In the genomic region with DNA sequence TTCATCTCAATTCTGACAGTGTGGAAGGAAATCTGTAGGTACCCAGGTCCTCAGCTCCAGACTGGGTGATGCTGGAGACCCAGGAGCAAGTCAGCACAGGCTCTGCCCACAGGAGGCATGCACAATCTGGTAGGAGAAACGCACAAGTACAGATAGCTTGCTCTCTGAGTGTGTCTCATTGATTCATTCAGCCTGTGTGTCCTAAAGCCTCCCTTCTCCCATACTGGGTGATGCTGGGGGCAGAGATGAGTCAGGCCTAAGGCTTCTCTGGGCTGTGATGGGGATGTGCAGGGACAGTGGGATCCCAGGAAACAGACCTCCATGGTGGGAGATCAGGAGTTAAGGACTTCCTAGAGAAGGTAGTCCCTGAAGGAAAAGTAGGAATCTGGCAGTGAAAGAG, we compare ENCODE assay signal across 28 cellular contexts. TPM values are rescaled to one million over a fixed set of nuclear protein-coding genes. Genes with fewer than 3 reads are reported as not detected.
DNase-seq lines count a peak whose midpoint lies in the region; ATAC-seq and TF ChIP-seq lines count a peak whose summit lies in the region.
"Had no signal": no experiment of that assay in that cellular context is flagged by ENCODE, and none has a peak within 500 bp of the region (broad histone marks: within the 10 kb centered on the region; RNA-seq: fewer than 3 reads in every experiment).

No MANE protein-coding gene starts in this region.

- no peak overlapping the region for H3K4me3 ChIP-seq in heart right ventricle
- H3K4me3 ChIP-seq: colonic mucosa, esophagus muscularis mucosa, gastrocnemius medialis, ovary, SJCRH30, smooth muscle cell, transverse colon had no signal

- H3K4me3 Mint-ChIP-seq in activated naive CD4-positive, alpha-beta T cell treated with anti-CD3 and anti-CD28 coated beads, Interleukin-2, amount 50 U/mL, for 24 hours: no peak overlapping the region
- no peak overlapping the region for H3K4me3 Mint-ChIP-seq in T-helper 17 cell
- H3K4me3 Mint-ChIP-seq in stimulated activated effector memory CD8-positive, alpha-beta T cell treated with anti-CD3 and anti-CD28 coated beads, Interleukin-12 subunit alpha, Interleukin-12 subunit beta, amount 100 ng/mL, for 72 hours: no peak overlapping the region
- H3K4me3 Mint-ChIP-seq: activated naive CD4-positive, alpha-beta T cell treated with anti-CD3 and anti-CD28 coated beads for 36 hours; H9; natural killer cell had no signal

- H3K4me1 Mint-ChIP-seq in activated naive CD4-positive, alpha-beta T cell treated with anti-CD3 and anti-CD28 coated beads, Interleukin-2, amount 50 U/mL, for 24 hours: peaks cover 37% of the 10 kb centered on the region
- peaks cover 17% of the 10 kb centered on the region for H3K4me1 Mint-ChIP-seq in T-helper 17 cell
- H3K4me1 Mint-ChIP-seq in stimulated activated effector memory CD8-positive, alpha-beta T cell treated with anti-CD3 and anti-CD28 coated beads, Interleukin-12 subunit alpha, Interleukin-12 subunit beta, amount 100 ng/mL, for 72 hours: peaks cover 43% of the 10 kb centered on the region

- 86 to 98% methylated on average over 1 of the region's 1 CpG for WGBS in heart right ventricle, 2 donors

- no peak for DNase-seq in activated naive CD4-positive, alpha-beta T cell treated with Interleukin-2 at 50 U/mL for 16 hours
- DNase-seq in T-helper 17 cell: no peak
- DNase-seq in foreskin keratinocyte: peak; percentile 63 to 84
- no peak for DNase-seq in stimulated activated effector memory CD8-positive, alpha-beta T cell treated with anti-CD3 and anti-CD28 coated beads, Interleukin-12 subunit alpha, Interleukin-12 subunit beta, amount 100 ng/mL, for 72 hours (ENCODE audit: low spot score in 2 of 2)
- no peak for DNase-seq in heart right ventricle
- DNase-seq in germinal center (ENCODE audit: low spot score): no peak
- DNase-seq: activated naive CD4-positive, alpha-beta T cell treated with anti-CD3 and anti-CD28 coated beads for 36 hours; activated T-cell treated with anti-CD3 and anti-CD28 coated beads, Interleukin-2, amount 50 U/mL, for 1 hour; colonic mucosa; effector memory CD4-positive, alpha-beta T cell; gastrocnemius medialis; GDM1; H9; hypothalamus; islet precursor cell; KBM-7; natural killer cell; NCI-H1105 treated with DMSO at 0.1 percent for 48 hours; NCI-H1930; NCI-H526 treated with DMSO at 0.1 percent for 48 hours; ovary; SJCRH30; transverse colon had no signal

- intact Hi-C loops in heart right ventricle (cut with DNase I): no loop called here

- no peaks in the 10 kb centered on the region for H3K9me3 Mint-ChIP-seq in activated naive CD4-positive, alpha-beta T cell treated with anti-CD3 and anti-CD28 coated beads, Interleukin-2, amount 50 U/mL, for 24 hours
- H3K9me3 Mint-ChIP-seq in stimulated activated effector memory CD8-positive, alpha-beta T cell treated with anti-CD3 and anti-CD28 coated beads, Interleukin-12 subunit alpha, Interleukin-12 subunit beta, amount 100 ng/mL, for 72 hours: no peaks in the 10 kb centered on the region
- H3K9me3 Mint-ChIP-seq: activated naive CD4-positive, alpha-beta T cell treated with anti-CD3 and anti-CD28 coated beads for 36 hours; H9; natural killer cell had no signal

- H3K9me3 ChIP-seq in T-helper 17 cell (ENCODE audit: control insufficient read depth, low read length, poor library complexity, severe bottlenecking): no peaks in the 10 kb centered on the region
- no peaks in the 10 kb centered on the region for H3K9me3 ChIP-seq in heart right ventricle
- H3K9me3 ChIP-seq: colonic mucosa, esophagus muscularis mucosa, gastrocnemius medialis, ovary, SJCRH30, transverse colon had no signal

- H3K36me3 ChIP-seq in heart right ventricle: peaks cover 0 to 87% (median 45%) of the 10 kb centered on the region in 9 donors
- H3K36me3 ChIP-seq: ovary had no signal

- H3K4me1 ChIP-seq in foreskin keratinocyte (no peaks in the 10 kb centered on the region), heart right ventricle (peaks cover 0 to 9% (median 5%) of the 10 kb centered on the region in 9 donors)
- H3K4me1 ChIP-seq: gastrocnemius medialis had no signal

- TF ChIP-seq CTCF in foreskin keratinocyte (conservative IDR thresholded peaks at IDR 0.05): no peak
- TF ChIP-seq CTCF in heart right ventricle (IDR thresholded peaks at IDR 0.05): no peak

- H3K27ac Mint-ChIP-seq in activated naive CD4-positive, alpha-beta T cell treated with anti-CD3 and anti-CD28 coated beads, Interleukin-2, amount 50 U/mL, for 24 hours: peak overlapping the region; percentile 75
- peak overlapping the region; percentile 49 for H3K27ac Mint-ChIP-seq in T-helper 17 cell
- H3K27ac Mint-ChIP-seq in stimulated activated effector memory CD8-positive, alpha-beta T cell treated with anti-CD3 and anti-CD28 coated beads, Interleukin-12 subunit alpha, Interleukin-12 subunit beta, amount 100 ng/mL, for 72 hours: peak overlapping the region; percentile 77
- H3K27ac Mint-ChIP-seq: activated naive CD4-positive, alpha-beta T cell treated with anti-CD3 and anti-CD28 coated beads for 36 hours; H9 had no signal

- peaks cover 8% of the 10 kb centered on the region for H3K36me3 Mint-ChIP-seq in activated naive CD4-positive, alpha-beta T cell treated with anti-CD3 and anti-CD28 coated beads, Interleukin-2, amount 50 U/mL, for 24 hours
- H3K36me3 Mint-ChIP-seq in T-helper 17 cell (ENCODE audit: low read depth): peaks cover 6% of the 10 kb centered on the region
- H3K36me3 Mint-ChIP-seq in stimulated activated effector memory CD8-positive, alpha-beta T cell treated with anti-CD3 and anti-CD28 coated beads, Interleukin-12 subunit alpha, Interleukin-12 subunit beta, amount 100 ng/mL, for 72 hours: peaks cover 93% of the 10 kb centered on the region
- H3K36me3 Mint-ChIP-seq: natural killer cell had no signal

- H3K27me3 ChIP-seq in foreskin keratinocyte: no peaks in the 10 kb centered on the region
- no peaks in the 10 kb centered on the region for H3K27me3 ChIP-seq in heart right ventricle
- H3K27me3 ChIP-seq: colonic mucosa, esophagus muscularis mucosa, gastrocnemius medialis, ovary, SJCRH30, transverse colon had no signal

- no peak overlapping the region for H3K27ac ChIP-seq in foreskin keratinocyte
- no peak overlapping the region for H3K27ac ChIP-seq in heart right ventricle
- H3K27ac ChIP-seq: colonic mucosa, esophagus muscularis mucosa, gastrocnemius medialis, ovary, SJCRH30, transverse colon had no signal

- ATAC-seq in T-helper 17 cell (no peak), foreskin keratinocyte (peak; percentile 64), heart right ventricle (no peak), GM21825 (IDR thresholded peaks at IDR 0.05; ENCODE audit: unreplicated experiment) (no peak)
- ATAC-seq in stimulated activated effector memory CD8-positive, alpha-beta T cell treated with anti-CD3 and anti-CD28 coated beads, Interleukin-12 subunit alpha, Interleukin-12 subunit beta, amount 100 ng/mL, for 72 hours: no peak
- ATAC-seq: activated CD4-positive, CD25-positive, alpha-beta regulatory T cell treated with anti-CD3 and anti-CD28 coated beads, Interleukin-2, amount 50 U/mL, for 24 hours; gastrocnemius medialis; natural killer cell had no signal

- H3K27me3 Mint-ChIP-seq in activated naive CD4-positive, alpha-beta T cell treated with anti-CD3 and anti-CD28 coated beads, Interleukin-2, amount 50 U/mL, for 24 hours: no peaks in the 10 kb centered on the region
- H3K27me3 Mint-ChIP-seq in T-helper 17 cell: no peaks in the 10 kb centered on the region

RNA-seq across cellular contexts. Expression of a gene that starts 6.8 kb away (rescaled TPM):
- total RNA-seq in T-helper 17 cell (1 to 10 TPM; 6.7 to 7.5 TPM), foreskin keratinocyte (13.5 and 15.1 TPM in 2 replicates), heart right ventricle (1 to 10 TPM; 3.2 to 7.0 (median 5.4) TPM)
- polyA plus RNA-seq in foreskin keratinocyte (7.2 and 7.5 TPM in 2 replicates), heart right ventricle (1 to 10 TPM; 3.2 to 3.4 TPM)

RNA-seq across cellular contexts. Expression of a gene that starts 9.4 kb away (rescaled TPM):
- total RNA-seq in T-helper 17 cell (10 to 100 TPM; 72.1 to 89.9 TPM), foreskin keratinocyte (33.2 and 35.1 TPM in 2 replicates), heart right ventricle (10 to 100 TPM in 9 of 10 donors, 1 to 10 TPM in 1; 9.8 to 20.5 (median 12.2) TPM)
- polyA plus RNA-seq in foreskin keratinocyte (35.4 and 40.6 TPM in 2 replicates), heart right ventricle (10 to 100 TPM; 12.9 to 15.2 TPM)

RNA-seq across cellular contexts. Expression of a gene that starts 15.5 kb away (rescaled TPM):
- total RNA-seq in T-helper 17 cell: 10 to 100 TPM; 27.7 to 28.1 TPM
- total RNA-seq in foreskin keratinocyte: 37.2 and 42.6 TPM in 2 replicates
- polyA plus RNA-seq in foreskin keratinocyte: 66.2 and 69.5 TPM in 2 replicates
- total RNA-seq in heart right ventricle: 10 to 100 TPM; 31.9 to 46.1 (median 36.4) TPM
- 10 to 100 TPM; 31.2 to 51.0 TPM for polyA plus RNA-seq in heart right ventricle

RNA-seq across cellular contexts. Expression of a gene that starts 28.0 kb away (rescaled TPM):
- total RNA-seq in T-helper 17 cell (10 to 100 TPM; 75.8 to 82.1 TPM), foreskin keratinocyte (83.9 and 91.9 TPM in 2 replicates), heart right ventricle (10 to 100 TPM; 29.8 to 40.2 (median 32.9) TPM)
- polyA plus RNA-seq in foreskin keratinocyte (87.6 and 96.7 TPM in 2 replicates), heart right ventricle (10 to 100 TPM; 31.8 to 49.0 TPM)

RNA-seq across cellular contexts. Expression of a gene that starts 42.2 kb away (rescaled TPM):
- 100 to 1,000 TPM; 112 to 125 TPM for total RNA-seq in T-helper 17 cell
- 37.4 and 40.7 TPM in 2 replicates for total RNA-seq in foreskin keratinocyte
- 32.2 and 36.1 TPM in 2 replicates for polyA plus RNA-seq in foreskin keratinocyte
- total RNA-seq in heart right ventricle: 10 to 100 TPM; 27.9 to 42.0 (median 32.0) TPM
- polyA plus RNA-seq in heart right ventricle: 10 to 100 TPM; 17.6 to 39.8 TPM

Comparison
In these comparisons a context has a peak if more than half of its experiments do, and no peak if none do; other contexts are left out.
1. DNase-seq: peak in foreskin keratinocyte (2 of 2); none in activated naive CD4-positive, alpha-beta T cell treated with Interleukin-2 at 50 U/mL for 16 hours (single experiment), T-helper 17 cell (0 of 3), stimulated activated effector memory CD8-positive, alpha-beta T cell treated with anti-CD3 and anti-CD28 coated beads, Interleukin-12 subunit alpha, Interleukin-12 subunit beta, amount 100 ng/mL, for 72 hours (0 of 2), heart right ventricle (0 of 2) and germinal center (single experiment).
2. Peak in every context shown above with its lines, with median percentiles within 50 percentile points of each other: H3K27ac Mint-ChIP-seq.